ENCODE assay signal across 8 cellular contexts in the genomic region with DNA sequence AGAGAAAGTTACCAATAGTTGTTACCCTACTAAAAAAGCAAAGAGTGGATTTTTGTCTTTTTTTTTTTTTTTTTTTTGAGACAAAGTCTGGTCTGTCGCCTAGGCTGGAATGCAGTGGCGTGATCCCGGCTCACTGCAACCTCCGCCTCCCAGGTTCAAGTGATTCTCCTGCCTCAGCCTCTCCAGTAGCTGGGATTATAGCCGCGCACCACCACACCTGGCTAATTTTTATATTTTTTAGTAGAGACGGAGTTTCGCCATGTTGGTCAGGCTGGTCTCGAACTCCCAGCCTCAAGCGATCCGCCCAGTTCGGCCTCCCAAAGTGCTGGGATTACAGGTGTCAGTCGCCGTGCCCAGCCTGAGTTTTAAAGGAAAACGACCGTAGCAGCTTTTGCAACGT. TPM values are rescaled to one million over a fixed set of nuclear protein-coding genes. Genes with fewer than 3 reads are reported as not detected.
DNase-seq lines count a peak whose midpoint lies in the region; ATAC-seq and TF ChIP-seq lines count a peak whose summit lies in the region.
"Not testable (repeated sequence)": the region's sequence is repeated elsewhere in the genome, so short reads cannot be mapped to it uniquely, and the experiment has no call there.

No MANE protein-coding gene starts in this region.

- H3K27me3 Mint-ChIP-seq in T-cell; activated naive CD8-positive, alpha-beta T cell treated with anti-CD3 and anti-CD28 coated beads for 36 hours: not testable (repeated sequence)

- POLR2A ChIA-PET in BJ (lab: Charles Lee), result not testable (repeated sequence)
- POLR2A ChIA-PET in T-cell (lab: Charles Lee), result interaction anchor here (0.8 to 3.5 kb wide), 5 partner anchors 14 to 874 kb away, joined by 4 to 57 read pairs (median 5); a partner anchor contains a TSS

- H3K9me3 ChIP-seq in HUES6 (ENCODE audit: control insufficient read depth, insufficient read depth, low read depth, low read length); endocrine pancreas (ENCODE audit: control insufficient read depth, low read length); iPS-20b (ENCODE audit: insufficient read depth, low read depth, low read length); neuron (ENCODE audit: low read length); testis: not testable (repeated sequence)

- H3K9me3 Mint-ChIP-seq in T-cell; activated naive CD8-positive, alpha-beta T cell treated with anti-CD3 and anti-CD28 coated beads for 36 hours: not testable (repeated sequence)

- H3K4me3 ChIP-seq in BJ (ENCODE audit: low read depth, low read length), result peak overlapping the region; percentile 97
- H3K4me3 ChIP-seq in HUES6 (ENCODE audit: low read depth, low read length), result peak overlapping the region; percentile 97
- peak overlapping the region; percentile 99 for H3K4me3 ChIP-seq in endocrine pancreas (ENCODE audit: control insufficient read depth, insufficient read depth, low read length)
- peak overlapping the region; percentile 99 for H3K4me3 ChIP-seq in iPS-20b (ENCODE audit: low read length)
- peak overlapping the region; percentile 67 for H3K4me3 ChIP-seq in neuron (ENCODE audit: low read length)
- peak overlapping the region; percentile 81 to 82 for H3K4me3 ChIP-seq in testis

- not testable (repeated sequence) for TF ChIP-seq POLR2A in testis (IDR thresholded peaks at IDR 0.05)

- intact Hi-C loops in testis (cut with DNase I; ENCODE audit: low total_unique reads), result not testable (repeated sequence)

- H3K9ac ChIP-seq in HUES6 (ENCODE audit: low read length); endocrine pancreas (ENCODE audit: control insufficient read depth, insufficient read depth, low read length): not testable (repeated sequence)
- peak overlapping the region; percentile 98; the same call in 1 of the 2 replicates for H3K9ac ChIP-seq in iPS-20b (ENCODE audit: low read depth, low read length)

- not testable (repeated sequence) for TF ChIP-seq CTCF in BJ (IDR thresholded peaks at IDR 0.05; ENCODE audit: insufficient read depth, low read depth, low read length); testis (IDR thresholded peaks at IDR 0.05)

- not testable (repeated sequence) for H3K27ac ChIP-seq in HUES6 (ENCODE audit: low read depth, low read length); iPS-20b (ENCODE audit: low read length); testis

- H3K4me1 ChIP-seq in HUES6 (ENCODE audit: control insufficient read depth, insufficient read depth, low read length); iPS-20b (ENCODE audit: insufficient read depth, low read length): not testable (repeated sequence)
- H3K4me1 ChIP-seq in endocrine pancreas (ENCODE audit: control insufficient read depth, insufficient read depth, low read length), result peaks cover 25% of the 10 kb centered on the region
- peaks cover 23% of the 10 kb centered on the region for H3K4me1 ChIP-seq in neuron (ENCODE audit: insufficient read depth, low read length)
- peaks cover 23% of the 10 kb centered on the region for H3K4me1 ChIP-seq in testis

- H3K27ac Mint-ChIP-seq in T-cell, result peak overlapping the region; percentile 98 to 99
- peak overlapping the region; percentile 99 for H3K27ac Mint-ChIP-seq in activated naive CD8-positive, alpha-beta T cell treated with anti-CD3 and anti-CD28 coated beads for 36 hours

- not testable (repeated sequence) for H3K36me3 Mint-ChIP-seq in T-cell
- H3K36me3 Mint-ChIP-seq in activated naive CD8-positive, alpha-beta T cell treated with anti-CD3 and anti-CD28 coated beads for 36 hours, result peaks cover 19% of the 10 kb centered on the region

- not testable (repeated sequence) for ATAC-seq in T-cell (replicated peaks in 1 of 4)

- CTCF ChIA-PET in BJ (lab: Yijun Ruan, JAX), result not testable (repeated sequence)
- CTCF ChIA-PET in T-cell (lab: Charles Lee), result interaction anchor here (0.6 to 2.0 kb wide), 6 partner anchors 10 to 874 kb away, joined by 3 to 13 read pairs (median 4); a partner anchor contains a TSS

- H3K27me3 ChIP-seq in BJ (ENCODE audit: control insufficient read depth, insufficient read depth, low read length); HUES6 (ENCODE audit: control insufficient read depth, insufficient read depth, low read length); endocrine pancreas (ENCODE audit: control insufficient read depth, insufficient read depth, low read length); iPS-20b (ENCODE audit: insufficient read depth, low read length); neuron (ENCODE audit: insufficient read depth, low read length); testis: not testable (repeated sequence)

- 46 to 58% methylated on average over 13 to 17 of the region's 17 CpGs for WGBS in testis, 2 donors

- H2AFZ ChIP-seq in neuron (ENCODE audit: low read depth, low read length), result not testable (repeated sequence)

- H3K36me3 ChIP-seq in BJ (ENCODE audit: control insufficient read depth, insufficient read depth, low read length); HUES6 (ENCODE audit: control insufficient read depth, insufficient read depth, low read length); endocrine pancreas (ENCODE audit: control insufficient read depth, insufficient read depth, low read length); testis (ENCODE audit: low read depth, missing control alignments): not testable (repeated sequence)
- H3K36me3 ChIP-seq in iPS-20b (ENCODE audit: insufficient read depth, low read depth, low read length) (peaks cover 14% of the 10 kb centered on the region), neuron (ENCODE audit: insufficient read depth, low read length) (peaks cover 17% of the 10 kb centered on the region)

- peak overlapping the region; percentile 93 to 98 (median 97) for H3K4me3 Mint-ChIP-seq in T-cell
- H3K4me3 Mint-ChIP-seq in activated naive CD8-positive, alpha-beta T cell treated with anti-CD3 and anti-CD28 coated beads for 36 hours, result peak overlapping the region; percentile 98

- peaks cover 73 to 88% (median 86%) of the 10 kb centered on the region in 3 donors for H3K4me1 Mint-ChIP-seq in T-cell
- H3K4me1 Mint-ChIP-seq in activated naive CD8-positive, alpha-beta T cell treated with anti-CD3 and anti-CD28 coated beads for 36 hours, result peaks cover 61% of the 10 kb centered on the region

- DNase-seq in BJ (ENCODE audit: low read depth); T-cell; activated naive CD8-positive, alpha-beta T cell treated with anti-CD3 and anti-CD28 coated beads for 36 hours; testis: not testable (repeated sequence)

RNA-seq across cellular contexts. Expression of a gene that starts 1.5 kb away (rescaled TPM):
- polyA plus RNA-seq in BJ (2011; rRNA removed) (5.0 and 12.3 TPM in 2 replicates), testis (ENCODE audit: insufficient read depth, low read depth, low replicate concordance) (10.1 TPM)
- 3.3 and 3.6 TPM in 2 replicates for polyA minus RNA-seq in BJ (2011; rRNA and poly(A)+ RNA removed)
- total RNA-seq in T-cell (10 to 100 TPM in 4 of 5 donors, 1 to 10 TPM in 1; 9.7 to 11.3 (median 10.8) TPM), testis (10 to 100 TPM; 18.2 to 22.1 TPM)
- total RNA-seq in activated naive CD8-positive, alpha-beta T cell treated with anti-CD3 and anti-CD28 coated beads for 36 hours, result 10 to 100 TPM; 22.5 to 23.6 TPM

RNA-seq across cellular contexts. Expression of a gene that starts 14.3 kb away (rescaled TPM):
- polyA plus RNA-seq in BJ (2011; rRNA removed) (208 and 229 TPM in 2 replicates), testis (ENCODE audit: insufficient read depth, low read depth, low replicate concordance) (134 TPM)
- polyA minus RNA-seq in BJ (2011; rRNA and poly(A)+ RNA removed), result 120 and 158 TPM in 2 replicates
- total RNA-seq in T-cell (100 to 1,000 TPM; 291 to 374 (median 302) TPM), testis (100 to 1,000 TPM; 223 to 262 TPM)
- 100 to 1,000 TPM; 187 to 190 TPM for total RNA-seq in activated naive CD8-positive, alpha-beta T cell treated with anti-CD3 and anti-CD28 coated beads for 36 hours
